In genomic region chr11:8178297-8178696, GRCh38 we compare ENCODE assay signal across 31 cellular contexts.
"Had no signal": no experiment of that assay in that cellular context is flagged by ENCODE, and none has a peak within 500 bp of the region (broad histone marks: within the 10 kb centered on the region; RNA-seq: fewer than 3 reads in every experiment).

No MANE protein-coding gene starts in this region.

- H3K4me3 Mint-ChIP-seq: activated CD4-positive, alpha-beta memory T cell treated with anti-CD3 and anti-CD28 coated beads for 36 hours; activated CD4-positive, alpha-beta T cell treated with anti-CD3 and anti-CD28 coated beads for 36 hours; activated CD4-positive, alpha-beta T cell treated with anti-CD3 and anti-CD28 coated beads, Interleukin-2, amount 10 ng/mL, durations not matched to agents 24 days and 14 days; activated naive CD4-positive, alpha-beta T cell treated with anti-CD3 and anti-CD28 coated beads, Interleukin-2, amount 10 ng/mL, durations not matched to agents 7 days and 5 days; activated naive CD8-positive, alpha-beta T cell treated with anti-CD3 and anti-CD28 coated beads, Interleukin-2, amount 10 ng/mL, durations not matched to agents 7 days and 5 days; activated T-cell treated with anti-CD3 and anti-CD28 coated beads, Interleukin-2, amount 50 U/mL, for 24 hours; activated T-cell treated with anti-CD3 and anti-CD28 coated beads, Interleukin-2, amount 50 U/mL, for 72 hours; brain; dendritic cell treated with granulocyte-macrophage colony-stimulating factor and Interleukin-4, amounts not matched to agents 40 ng/mL and 50 ng/mL, for 4 days had no signal

- H3K4me1 Mint-ChIP-seq: activated CD4-positive, alpha-beta T cell treated with anti-CD3 and anti-CD28 coated beads for 36 hours; activated CD4-positive, alpha-beta T cell treated with anti-CD3 and anti-CD28 coated beads, Interleukin-2, amount 10 ng/mL, durations not matched to agents 24 days and 14 days; activated naive CD4-positive, alpha-beta T cell treated with anti-CD3 and anti-CD28 coated beads, Interleukin-2, amount 10 ng/mL, durations not matched to agents 7 days and 5 days had no signal

- H3K4me3 ChIP-seq: ascending aorta, breast epithelium, cardiac muscle cell, colonic mucosa, dorsolateral prefrontal cortex, esophagus muscularis mucosa, gastrocnemius medialis, heart left ventricle had no signal

- H3K4me1 ChIP-seq: ascending aorta, breast epithelium, colonic mucosa, esophagus muscularis mucosa, foreskin keratinocyte, gastrocnemius medialis, heart left ventricle had no signal

- H3K27ac Mint-ChIP-seq: activated CD4-positive, alpha-beta memory T cell treated with anti-CD3 and anti-CD28 coated beads for 36 hours; activated CD4-positive, alpha-beta T cell treated with anti-CD3 and anti-CD28 coated beads for 36 hours; activated CD4-positive, alpha-beta T cell treated with anti-CD3 and anti-CD28 coated beads, Interleukin-2, amount 10 ng/mL, durations not matched to agents 24 days and 14 days; activated naive CD4-positive, alpha-beta T cell treated with anti-CD3 and anti-CD28 coated beads, Interleukin-2, amount 10 ng/mL, durations not matched to agents 7 days and 5 days; activated naive CD4-positive, alpha-beta T cell treated with anti-CD3 and anti-CD28 coated beads, Interleukin-2, amount 50 U/mL, for 72 hours; activated naive CD8-positive, alpha-beta T cell treated with anti-CD3 and anti-CD28 coated beads, Interleukin-2, amount 10 ng/mL, durations not matched to agents 7 days and 5 days; activated T-cell treated with anti-CD3 and anti-CD28 coated beads, Interleukin-2, amount 50 U/mL, for 24 hours; activated T-cell treated with anti-CD3 and anti-CD28 coated beads, Interleukin-2, amount 50 U/mL, for 72 hours; dendritic cell treated with granulocyte-macrophage colony-stimulating factor and Interleukin-4, amounts not matched to agents 40 ng/mL and 50 ng/mL, for 4 days had no signal

- H3K27me3 ChIP-seq: ascending aorta, cardiac muscle cell, colonic mucosa, gastrocnemius medialis had no signal

- H3K9me3 Mint-ChIP-seq: activated CD4-positive, alpha-beta memory T cell treated with anti-CD3 and anti-CD28 coated beads for 36 hours; activated CD4-positive, alpha-beta T cell treated with anti-CD3 and anti-CD28 coated beads, Interleukin-2, amount 10 ng/mL, durations not matched to agents 24 days and 14 days; activated naive CD4-positive, alpha-beta T cell treated with anti-CD3 and anti-CD28 coated beads, Interleukin-2, amount 10 ng/mL, durations not matched to agents 7 days and 5 days; activated naive CD4-positive, alpha-beta T cell treated with anti-CD3 and anti-CD28 coated beads, Interleukin-2, amount 50 U/mL, for 72 hours; activated naive CD8-positive, alpha-beta T cell treated with anti-CD3 and anti-CD28 coated beads, Interleukin-2, amount 10 ng/mL, durations not matched to agents 7 days and 5 days; activated T-cell treated with anti-CD3 and anti-CD28 coated beads, Interleukin-2, amount 50 U/mL, for 24 hours; activated T-cell treated with anti-CD3 and anti-CD28 coated beads, Interleukin-2, amount 50 U/mL, for 72 hours; dendritic cell treated with granulocyte-macrophage colony-stimulating factor and Interleukin-4, amounts not matched to agents 40 ng/mL and 50 ng/mL, for 4 days had no signal

- H3K36me3 Mint-ChIP-seq: activated CD4-positive, alpha-beta memory T cell treated with anti-CD3 and anti-CD28 coated beads for 36 hours; activated naive CD4-positive, alpha-beta T cell treated with anti-CD3 and anti-CD28 coated beads, Interleukin-2, amount 10 ng/mL, durations not matched to agents 7 days and 5 days; activated naive CD4-positive, alpha-beta T cell treated with anti-CD3 and anti-CD28 coated beads, Interleukin-2, amount 50 U/mL, for 72 hours; activated naive CD8-positive, alpha-beta T cell treated with anti-CD3 and anti-CD28 coated beads, Interleukin-2, amount 10 ng/mL, durations not matched to agents 7 days and 5 days; brain had no signal

- DNase-seq: activated CD4-positive, alpha-beta memory T cell treated with anti-CD3 and anti-CD28 coated beads for 36 hours; activated CD4-positive, alpha-beta T cell treated with anti-CD3 and anti-CD28 coated beads for 36 hours; activated CD4-positive, alpha-beta T cell treated with anti-CD3 and anti-CD28 coated beads, Interleukin-2, amount 10 ng/mL, durations not matched to agents 24 days and 14 days; activated CD4-positive, CD25-positive, alpha-beta regulatory T cell; activated CD4-positive, CD25-positive, alpha-beta regulatory T cell treated with anti-CD3 and anti-CD28 coated beads, Interleukin-2, amount 50 U/mL, for 72 hours; activated CD8-positive, alpha-beta memory T cell treated with anti-CD3 and anti-CD28 coated beads, Interleukin-2, amount 50 U/mL, for 48 hours; activated gamma-delta T cell; activated naive CD4-positive, alpha-beta T cell; activated naive CD4-positive, alpha-beta T cell treated with anti-CD3 and anti-CD28 coated beads, Interleukin-2, amount 10 ng/mL, durations not matched to agents 7 days and 5 days; activated naive CD8-positive, alpha-beta T cell treated with anti-CD3 and anti-CD28 coated beads, Interleukin-2, amount 10 ng/mL, durations not matched to agents 7 days and 5 days; activated T-cell treated with anti-CD3 and anti-CD28 coated beads for 4 hours; activated T-cell treated with anti-CD3 and anti-CD28 coated beads, Interleukin-2, amount 50 U/mL, for 24 hours; activated T-cell treated with anti-CD3 and anti-CD28 coated beads, Interleukin-2, amount 50 U/mL, for 72 hours; central memory CD4-positive, alpha-beta T cell; cerebellar nuclear complex; colonic mucosa; dorsolateral prefrontal cortex; effector memory CD4-positive, alpha-beta T cell; erythroblast; foreskin keratinocyte; gastrocnemius medialis; glutamatergic neuron; heart left ventricle; T-helper 2 cell had no signal

- H3K27ac ChIP-seq: ascending aorta, breast epithelium, cardiac muscle cell, colonic mucosa, dorsolateral prefrontal cortex, esophagus muscularis mucosa, foreskin keratinocyte, gastrocnemius medialis, heart left ventricle had no signal

- H3K36me3 ChIP-seq: ascending aorta, breast epithelium, cardiac muscle cell, colonic mucosa, esophagus muscularis mucosa, gastrocnemius medialis, heart left ventricle had no signal

- H3K9me3 ChIP-seq: ascending aorta, breast epithelium, colonic mucosa, esophagus muscularis mucosa, gastrocnemius medialis, heart left ventricle had no signal

- H3K27me3 Mint-ChIP-seq: brain had no signal
